1 cellular context compared by ENCODE assay signal in genomic region chr2:68032702-68033101, GRCh38.
TF ChIP-seq lines count a peak whose summit lies in the region.

No MANE protein-coding gene starts in this region.

TF ChIP-seq in H1, 55 proteins besides CTCF, POLR2A, EP300 and RAD21:
- no peak for TF ChIP-seq BCL11A (IDR thresholded peaks at IDR 0.05; ENCODE audit: low read depth in 2 of 2, low read length in 2 of 2)
- TF ChIP-seq PHF8 (conservative IDR thresholded peaks at IDR 0.05; ENCODE audit: low read depth, low read length): no peak
- TF ChIP-seq SP4 (IDR thresholded peaks at IDR 0.05; ENCODE audit: low read length): no peak
- TF ChIP-seq SIRT6 (IDR thresholded peaks at IDR 0.05; ENCODE audit: low read length): no peak
- no peak for TF ChIP-seq SAP30 (IDR thresholded peaks at IDR 0.05; ENCODE audit: insufficient read depth, insufficient replicate concordance, low read length)
- TF ChIP-seq ZNF274 (IDR thresholded peaks at IDR 0.05; ENCODE audit: borderline replicate concordance, extremely low read depth, low read length): no peak
